In the genomic region with DNA sequence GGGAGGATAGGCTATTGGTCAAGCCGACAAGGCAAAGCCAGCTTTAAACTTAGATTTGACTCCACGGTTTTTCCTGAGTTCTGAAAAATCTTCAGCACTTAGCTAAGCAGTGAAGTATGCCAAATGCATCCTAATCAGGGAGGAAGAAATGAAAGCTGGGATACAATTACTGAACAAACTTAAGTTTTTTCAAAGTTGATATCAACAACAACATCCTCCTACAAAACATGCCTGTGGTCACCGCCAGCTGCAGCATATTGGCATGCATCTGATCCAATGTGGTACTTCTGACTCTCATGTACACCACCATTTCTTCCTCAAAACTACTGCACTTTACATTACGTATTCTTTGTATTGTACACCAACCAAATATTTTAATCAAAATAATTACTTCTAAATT, we compare ENCODE assay signal across 28 cellular contexts.
"Had no signal": no experiment of that assay in that cellular context is flagged by ENCODE, and none has a peak within 500 bp of the region (broad histone marks: within the 10 kb centered on the region; RNA-seq: fewer than 3 reads in every experiment).

No MANE protein-coding gene starts in this region.

- H3K4me3 ChIP-seq: coronary artery, esophagus squamous epithelium, heart right ventricle, left lung, prostate gland, right atrium auricular region, sigmoid colon, skin epidermis, spleen, suprapubic skin, vagina had no signal

- H3K27ac ChIP-seq: coronary artery, esophagus squamous epithelium, heart right ventricle, left lung, prostate gland, right atrium auricular region, sigmoid colon, skin epidermis, spleen, suprapubic skin, vagina had no signal

- H3K4me1 ChIP-seq: esophagus squamous epithelium, heart right ventricle, left lung, prostate gland, right atrium auricular region, sigmoid colon, spleen, suprapubic skin, vagina had no signal

- DNase-seq: dermis blood vessel endothelial cell; effector memory CD4-positive, alpha-beta T cell; esophagus squamous epithelium; foreskin melanocyte; glutamatergic neuron; heart right ventricle; hippocampal formation; left cardiac atrium; left lung; mesendoderm; midbrain; naive thymus-derived CD8-positive, alpha-beta T cell; nephron progenitor cell; nucleus accumbens; sigmoid colon; spleen; stimulated activated CD4-positive, alpha-beta T cell treated with anti-CD3 and anti-CD28 coated beads, Interleukin-2, amount 100 ng/mL, for 48 hours; stimulated activated naive B cell treated with anti-CD40 and anti-IgM and Interleukin-4, amounts not matched to agents 10 μg/mL and 1 μg/mL and 100 μg/mL, for 72 hours; stimulated activated naive CD8-positive, alpha-beta T cell treated with anti-CD3 and anti-CD28 coated beads, Interleukin-15, amount 100 ng/mL, for 72 hours; trophoblast cell had no signal

- H3K27me3 ChIP-seq: esophagus squamous epithelium, heart right ventricle, left lung, right atrium auricular region, sigmoid colon, spleen, suprapubic skin, vagina had no signal

- ATAC-seq: heart right ventricle; left cardiac atrium; left lung; naive thymus-derived CD8-positive, alpha-beta T cell; stimulated activated naive B cell treated with anti-CD40 and anti-IgM and Interleukin-4, amounts not matched to agents 10 μg/mL and 1 μg/mL and 100 μg/mL, for 72 hours; stimulated activated naive CD8-positive, alpha-beta T cell treated with anti-CD3 and anti-CD28 coated beads, Interleukin-15, amount 100 ng/mL, for 72 hours had no signal

- FAIRE-seq: endothelial cell of umbilical vein, islet of Langerhans had no signal

- H3K9me3 ChIP-seq: esophagus squamous epithelium, heart right ventricle, left lung, prostate gland, right atrium auricular region, sigmoid colon, spleen, suprapubic skin, vagina had no signal

- H3K36me3 ChIP-seq: esophagus squamous epithelium, heart right ventricle, left lung, prostate gland, right atrium auricular region, sigmoid colon, spleen, suprapubic skin, vagina had no signal
